In genomic region chr4:78200949-78201348, GRCh38 we compare ENCODE assay signal across 33 cellular contexts.
"Had no signal": no experiment of that assay in that cellular context is flagged by ENCODE, and none has a peak within 500 bp of the region (broad histone marks: within the 10 kb centered on the region; RNA-seq: fewer than 3 reads in every experiment).

No MANE protein-coding gene starts in this region.

- H3K36me3 ChIP-seq: MG63 had no signal

- DNase-seq: Karpas-422, Kasumi-1, MG63, MM.1S, MV-4-11, NCI-H1048, NCI-H1092, NCI-H1092 treated with DMSO at 0.1 percent for 48 hours, NCI-H1105, NCI-H1105 treated with DMSO at 0.1 percent for 48 hours, NCI-H1417 treated with DMSO at 0.1 percent for 48 hours, NCI-H1436, NCI-H1436 treated with DMSO at 0.1 percent for 48 hours, NCI-H146, NCI-H1694, NCI-H1694 treated with DMSO at 0.1 percent for 48 hours, NCI-H187, NCI-H187 treated with DMSO at 0.1 percent for 48 hours, NCI-H1930, NCI-H2029, NCI-H2029 treated with DMSO at 0.1 percent for 48 hours, NCI-H2081, NCI-H2081 treated with DMSO at 0.1 percent for 48 hours, NCI-H2107, NCI-H2171, NCI-H2171 treated with DMSO at 0.1 percent for 48 hours, NCI-H2227 treated with DMSO at 0.1 percent for 48 hours, NCI-H226, NCI-H345, NCI-H446, NCI-H446 treated with DMSO at 0.1 percent for 48 hours, NCI-H510A, NCI-H510A treated with DMSO at 0.1 percent for 48 hours had no signal

- H3K9me3 ChIP-seq: MG63 had no signal

- H3K27me3 ChIP-seq: MG63 had no signal

- H3K4me3 ChIP-seq: MG63 had no signal
